In the genomic region with DNA sequence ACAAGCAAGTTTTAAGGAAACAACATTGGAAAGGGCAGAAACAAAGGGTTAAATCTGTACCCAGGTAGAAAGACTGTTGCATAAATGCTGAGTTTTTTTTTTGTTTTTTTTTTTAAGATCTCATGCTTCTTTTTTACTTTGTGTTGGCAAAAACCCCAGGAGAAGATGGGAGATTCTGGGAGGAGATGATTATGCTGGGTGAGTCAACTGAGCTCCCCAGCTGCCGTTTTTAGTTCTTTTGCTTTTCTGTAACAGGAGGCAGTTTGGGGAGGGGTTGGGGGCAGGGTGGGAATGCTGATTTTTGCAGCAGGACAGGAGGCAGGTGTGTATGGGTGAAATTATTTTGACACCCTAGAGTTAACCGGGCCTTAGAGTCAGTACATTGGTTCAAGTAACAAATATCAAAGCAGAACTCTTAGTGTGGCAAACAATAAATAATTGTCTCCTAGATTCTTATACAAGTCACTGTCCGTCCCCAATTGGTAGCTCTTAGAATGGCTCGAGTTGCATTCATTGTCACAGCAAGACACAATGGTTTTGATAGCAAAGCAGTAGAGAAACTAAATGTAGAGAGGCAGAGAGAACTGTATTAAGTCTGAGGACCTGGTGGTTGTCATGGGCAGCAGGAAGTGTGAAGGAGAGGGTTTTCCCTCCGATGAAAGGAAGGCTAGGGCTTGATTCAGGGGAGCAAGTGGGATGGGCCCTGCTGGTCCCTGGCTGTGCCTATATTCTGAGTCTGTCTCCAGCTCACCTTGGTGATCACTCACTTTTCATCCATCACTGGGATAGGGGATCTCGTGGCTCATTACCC, we compare ENCODE assay signal across 11 cellular contexts. TPM values are rescaled to one million over a fixed set of nuclear protein-coding genes. Genes with fewer than 3 reads are reported as not detected.
DNase-seq lines count a peak whose midpoint lies in the region; ATAC-seq and TF ChIP-seq lines count a peak whose summit lies in the region.
"Had no signal": no experiment of that assay in that cellular context is flagged by ENCODE, and none has a peak within 500 bp of the region (broad histone marks: within the 10 kb centered on the region; RNA-seq: fewer than 3 reads in every experiment).

No MANE protein-coding gene starts in this region.

- H3K27ac ChIP-seq in fibroblast of lung (ENCODE audit: insufficient read depth, low read length) = peak overlapping the region; percentile 53

- peak overlapping the region; percentile 54 for H3K4me2 ChIP-seq in fibroblast of lung (ENCODE audit: extremely low read depth, insufficient read depth, low read length)

- H3K9ac ChIP-seq in fibroblast of lung (ENCODE audit: insufficient read depth, low read length) = no peak overlapping the region

- no peak for TF ChIP-seq CTCF in fibroblast of lung (conservative IDR thresholded peaks at IDR 0.05 in 1 of 2, IDR thresholded peaks at IDR 0.05 in 1 of 2; ENCODE audit: low read depth in 1 of 2, low read length in 2 of 2)
- TF ChIP-seq CTCF in progenitor cell of endocrine pancreas (IDR thresholded peaks at IDR 0.05; ENCODE audit: unreplicated experiment) = no peak

- intact Hi-C loops in activated CD4-positive, alpha-beta T cell treated with anti-CD3 and anti-CD28 coated beads for 36 hours (cut with DNase I, micrococcal nuclease) = no loop called here

- H3K36me3 ChIP-seq in fibroblast of lung (ENCODE audit: control insufficient read depth, insufficient read depth, low read length) = no peaks in the 10 kb centered on the region

- POLR2A ChIA-PET in activated CD4-positive, alpha-beta T cell treated with anti-CD3 and anti-CD28 coated beads for 36 hours (lab: Charles Lee) = no interaction called here

- peaks cover 75% of the 10 kb centered on the region for H3K4me1 Mint-ChIP-seq in activated CD4-positive, alpha-beta T cell treated with anti-CD3 and anti-CD28 coated beads for 36 hours
- H3K4me1 Mint-ChIP-seq in progenitor cell of endocrine pancreas (ENCODE audit: low read depth) = peaks cover 23% of the 10 kb centered on the region

- no peak for TF ChIP-seq POLR2A in GM18505 (IDR thresholded peaks at IDR 0.05; ENCODE audit: borderline replicate concordance, extremely low read depth, insufficient read depth, insufficient read length)

- in situ Hi-C loops in KBM-7 (cut with MboI; ENCODE audit: low pct_unique_long_range_greater_than_20kb, low sequenced_read_pairs) = no loop called here

- no peaks in the 10 kb centered on the region for H3K27me3 ChIP-seq in fibroblast of lung (ENCODE audit: control insufficient read depth, insufficient read depth, low read length)

- H3K9me3 ChIP-seq in fibroblast of lung (ENCODE audit: control insufficient read depth, insufficient read depth, low read depth, low read length) = no peaks in the 10 kb centered on the region

- H3K4me1 ChIP-seq in fibroblast of lung (ENCODE audit: control insufficient read depth, extremely low read depth, insufficient read depth, low read length) = peaks cover 14% of the 10 kb centered on the region

- peaks cover 17% of the 10 kb centered on the region for H3K36me3 Mint-ChIP-seq in activated CD4-positive, alpha-beta T cell treated with anti-CD3 and anti-CD28 coated beads for 36 hours (ENCODE audit: low read depth)
- no peaks in the 10 kb centered on the region for H3K36me3 Mint-ChIP-seq in progenitor cell of endocrine pancreas (ENCODE audit: insufficient read depth)

- no peaks in the 10 kb centered on the region for H3K9me3 Mint-ChIP-seq in activated CD4-positive, alpha-beta T cell treated with anti-CD3 and anti-CD28 coated beads for 36 hours (ENCODE audit: low read depth)
- no peaks in the 10 kb centered on the region for H3K9me3 Mint-ChIP-seq in progenitor cell of endocrine pancreas (ENCODE audit: low read depth)

- H3K4me3 Mint-ChIP-seq in activated CD4-positive, alpha-beta T cell treated with anti-CD3 and anti-CD28 coated beads for 36 hours = no peak overlapping the region
- H3K4me3 Mint-ChIP-seq in progenitor cell of endocrine pancreas (ENCODE audit: low read depth) = no peak overlapping the region

- no peaks in the 10 kb centered on the region for H4K20me1 ChIP-seq in fibroblast of lung (ENCODE audit: control insufficient read depth, extremely low read depth, insufficient read depth, low read length)

- no peak for DNase-seq in activated CD4-positive, alpha-beta T cell treated with anti-CD3 and anti-CD28 coated beads for 36 hours
- DNase-seq in activated CD4-positive, alpha-beta T cell treated with anti-CD3 and anti-CD28 coated beads, Interleukin-2, amount 50 U/mL, for 1 hour = no peak
- DNase-seq in fibroblast of lung (ENCODE audit: low read depth in 2 of 2) = peak; percentile 75
- no peak for DNase-seq in progenitor cell of endocrine pancreas (ENCODE audit: low spot score, unreplicated experiment)
- no peak for DNase-seq in KBM-7
- DNase-seq: NCI-H1694 had no signal

- peak overlapping the region; percentile 64 for H3K27ac Mint-ChIP-seq in activated CD4-positive, alpha-beta T cell treated with anti-CD3 and anti-CD28 coated beads for 36 hours
- peak overlapping the region; percentile 1 for H3K27ac Mint-ChIP-seq in progenitor cell of endocrine pancreas

- peak overlapping the region in 1 of 4 experiments; percentile 7 for H3K4me3 ChIP-seq in fibroblast of lung (replicated peaks in 1 of 4; ENCODE audit: control extremely low read depth in 1 of 4, insufficient read depth in 1 of 4, low read depth in 3 of 4, low read length in 4 of 4)
- H3K4me3 ChIP-seq: lung had no signal

- H2AFZ ChIP-seq in fibroblast of lung (ENCODE audit: low read length) = no peak overlapping the region

- H3K27me3 Mint-ChIP-seq in activated CD4-positive, alpha-beta T cell treated with anti-CD3 and anti-CD28 coated beads for 36 hours = no peaks in the 10 kb centered on the region
- H3K27me3 Mint-ChIP-seq in progenitor cell of endocrine pancreas = no peaks in the 10 kb centered on the region

- no peak for ATAC-seq in activated CD4-positive, alpha-beta T cell treated with anti-CD3 and anti-CD28 coated beads for 36 hours
- peak; percentile 68 for ATAC-seq in SK-N-SH treated with all-trans-retinoic acid at 6 μM for 48 hours
- ATAC-seq in GM18505 (IDR thresholded peaks at IDR 0.05; ENCODE audit: unreplicated experiment) = no peak
- ATAC-seq in HG03025 (IDR thresholded peaks at IDR 0.05; ENCODE audit: low FRiP score, unreplicated experiment) = no peak

- CTCF ChIA-PET in activated CD4-positive, alpha-beta T cell treated with anti-CD3 and anti-CD28 coated beads for 36 hours (lab: Charles Lee) = interaction anchor here (0.6 kb wide), 1 partner anchor 38 kb away, joined by 3 read pairs; no protein-coding TSS in a partner anchor

- peaks cover 51% of the 10 kb centered on the region for H3K79me2 ChIP-seq in fibroblast of lung (ENCODE audit: control insufficient read depth, insufficient read depth, low read length)

TF ChIP-seq in SK-N-SH treated with all-trans-retinoic acid at 6 μM for 48 hours, 23 proteins besides CTCF, POLR2A, EP300 and RAD21 (continues in another document):
- TF ChIP-seq, protein P1, sequence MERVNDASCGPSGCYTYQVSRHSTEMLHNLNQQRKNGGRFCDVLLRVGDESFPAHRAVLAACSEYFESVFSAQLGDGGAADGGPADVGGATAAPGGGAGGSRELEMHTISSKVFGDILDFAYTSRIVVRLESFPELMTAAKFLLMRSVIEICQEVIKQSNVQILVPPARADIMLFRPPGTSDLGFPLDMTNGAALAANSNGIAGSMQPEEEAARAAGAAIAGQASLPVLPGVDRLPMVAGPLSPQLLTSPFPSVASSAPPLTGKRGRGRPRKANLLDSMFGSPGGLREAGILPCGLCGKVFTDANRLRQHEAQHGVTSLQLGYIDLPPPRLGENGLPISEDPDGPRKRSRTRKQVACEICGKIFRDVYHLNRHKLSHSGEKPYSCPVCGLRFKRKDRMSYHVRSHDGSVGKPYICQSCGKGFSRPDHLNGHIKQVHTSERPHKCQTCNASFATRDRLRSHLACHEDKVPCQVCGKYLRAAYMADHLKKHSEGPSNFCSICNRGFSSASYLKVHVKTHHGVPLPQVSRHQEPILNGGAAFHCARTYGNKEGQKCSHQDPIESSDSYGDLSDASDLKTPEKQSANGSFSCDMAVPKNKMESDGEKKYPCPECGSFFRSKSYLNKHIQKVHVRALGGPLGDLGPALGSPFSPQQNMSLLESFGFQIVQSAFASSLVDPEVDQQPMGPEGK (CRISPR knock-in tag; IDR thresholded peaks at IDR 0.05; ENCODE audit: borderline replicate concordance) = no peak
- TF ChIP-seq ZFP30 (CRISPR knock-in tag; IDR thresholded peaks at IDR 0.05) (no peak), ESRRG (CRISPR knock-in tag; IDR thresholded peaks at IDR 0.05) (no peak), ZNF70 (CRISPR knock-in tag; IDR thresholded peaks at IDR 0.05) (no peak), CSDC2 (CRISPR knock-in tag; IDR thresholded peaks at IDR 0.05) (no peak)

RNA-seq across cellular contexts. Expression of a gene that starts 36.7 kb away (rescaled TPM):
- total RNA-seq in activated CD4-positive, alpha-beta T cell treated with anti-CD3 and anti-CD28 coated beads for 36 hours = under 1 TPM; 0.37 TPM
- 4.1 and 5.6 TPM in 2 replicates for total RNA-seq in fibroblast of lung
- polyA plus RNA-seq in fibroblast of lung = 1.8 and 3.9 TPM in 2 replicates
- 2.1 and 4.9 TPM in 2 replicates for polyA plus RNA-seq in fibroblast of lung (2012)
- 2.2 and 10.4 TPM in 2 replicates for polyA minus RNA-seq in fibroblast of lung (ENCODE audit: low replicate concordance)
- total RNA-seq in progenitor cell of endocrine pancreas = 39.4 and 39.7 TPM in 2 replicates
- total RNA-seq: T-helper 1 cell treated with Interleukin-12 subunit alpha and Interleukin-12 subunit beta and Interleukin-4 antibody, amounts not matched to agents 30 ng/mL and 1 ng/mL, for 36 hours had no signal

RNA-seq across cellular contexts. Expression of a gene that starts 41.3 kb away (rescaled TPM):
- total RNA-seq in activated CD4-positive, alpha-beta T cell treated with anti-CD3 and anti-CD28 coated beads for 36 hours = 10 to 100 TPM; 24.3 to 24.9 TPM
- total RNA-seq in fibroblast of lung = 5.4 and 6.4 TPM in 2 replicates
- 12.3 and 16.8 TPM in 2 replicates for polyA plus RNA-seq in fibroblast of lung
- 10.2 and 13.6 TPM in 2 replicates for polyA plus RNA-seq in fibroblast of lung (2012)
- 6.4 and 13.5 TPM in 2 replicates for polyA minus RNA-seq in fibroblast of lung (ENCODE audit: low replicate concordance)
- 55.5 and 59.1 TPM in 2 replicates for total RNA-seq in progenitor cell of endocrine pancreas

RNA-seq across cellular contexts. Expression of a gene that starts 58.6 kb away (rescaled TPM):
- total RNA-seq in activated CD4-positive, alpha-beta T cell treated with anti-CD3 and anti-CD28 coated beads for 36 hours = 10 to 100 TPM; 13.7 to 15.9 TPM
- 7.2 and 9.2 TPM in 2 replicates for total RNA-seq in fibroblast of lung
- 19.1 and 19.7 TPM in 2 replicates for polyA plus RNA-seq in fibroblast of lung
- polyA plus RNA-seq in fibroblast of lung (2012) = 9.7 and 12.2 TPM in 2 replicates
- polyA minus RNA-seq in fibroblast of lung (ENCODE audit: low replicate concordance) = 14.0 and 16.3 TPM in 2 replicates
- 60.6 and 62.3 TPM in 2 replicates for total RNA-seq in progenitor cell of endocrine pancreas

Comparison
In these comparisons a context has a peak if more than half of its experiments do, and no peak if none do; other contexts are left out.
1. DNase-seq: peak in fibroblast of lung (2 of 2); none in activated CD4-positive, alpha-beta T cell treated with anti-CD3 and anti-CD28 coated beads for 36 hours (single experiment), activated CD4-positive, alpha-beta T cell treated with anti-CD3 and anti-CD28 coated beads, Interleukin-2, amount 50 U/mL, for 1 hour (single experiment), progenitor cell of endocrine pancreas (single experiment) and KBM-7 (single experiment).